In genomic region chr15:32492768-32493167, GRCh38 we compare ENCODE assay signal across 4 cellular contexts. TPM values are rescaled to one million over a fixed set of nuclear protein-coding genes. Genes with fewer than 3 reads are reported as not detected.
"Had no signal": no experiment of that assay in that cellular context is flagged by ENCODE, and none has a peak within 500 bp of the region (broad histone marks: within the 10 kb centered on the region; RNA-seq: fewer than 3 reads in every experiment).

No MANE protein-coding gene starts in this region.

RNA-seq across cellular contexts. Expression of gene GOLGA8O, which starts 37.3 kb away (rescaled TPM):
- total RNA-seq: RPMI7951, SJCRH30, SJSA1, SK-MEL-5 had no signal
